8 cellular contexts compared by ENCODE assay signal in genomic region chr19:53103141-53103902, GRCh38. TPM values are rescaled to one million over a fixed set of nuclear protein-coding genes. Genes with fewer than 3 reads are reported as not detected.
DNase-seq lines count a peak whose midpoint lies in the region; ATAC-seq and TF ChIP-seq lines count a peak whose summit lies in the region.

Gene ZNF160 (minus strand): TSS chr19:53103422. CDS start chr19:53086276, 17,146 bp downstream.

- peaks cover 24% of the 10 kb centered on the region for H3K4me1 Mint-ChIP-seq in activated T-cell treated with anti-CD3 and anti-CD28 coated beads, Interleukin-2, amount 50 U/mL, for 72 hours (ENCODE audit: low read depth)

- peaks cover 11% of the 10 kb centered on the region for H3K4me1 ChIP-seq in Panc1 (ENCODE audit: control insufficient read depth, insufficient read depth, low read length)
- peaks cover 24 to 39% (median 32%) of the 10 kb centered on the region in 4 donors for H3K4me1 ChIP-seq in esophagus muscularis mucosa
- peaks cover 7 to 18% of the 10 kb centered on the region in 2 donors for H3K4me1 ChIP-seq in muscle layer of duodenum (ENCODE audit: control insufficient read depth in 1 of 2, insufficient read depth in 2 of 2, low read length in 2 of 2)

- H3K36me3 ChIP-seq in Panc1 (ENCODE audit: control insufficient read depth, insufficient read depth, low read length) (no peaks in the 10 kb centered on the region), esophagus muscularis mucosa (peaks cover 8 to 19% (median 10%) of the 10 kb centered on the region in 4 donors), muscle layer of duodenum (ENCODE audit: control insufficient read depth in 1 of 2, insufficient read depth in 2 of 2, low read length in 2 of 2) (peaks cover 0 to 6% of the 10 kb centered on the region in 2 donors)

- H3K4me3 Mint-ChIP-seq in activated T-cell treated with anti-CD3 and anti-CD28 coated beads, Interleukin-2, amount 50 U/mL, for 72 hours, result peak within 1 kb of the TSS; percentile 85 to 92

- BruUV-seq in Panc1 (replicated peaks; lab: Mats Ljungman, UMichigan), result no TSS peak

- no peak for TF ChIP-seq EP300 in esophagus muscularis mucosa (IDR thresholded peaks at IDR 0.05)

- peaks cover 21 to 28% of the 10 kb centered on the region in 2 donors for H3K36me3 Mint-ChIP-seq in activated T-cell treated with anti-CD3 and anti-CD28 coated beads, Interleukin-2, amount 50 U/mL, for 72 hours (ENCODE audit: insufficient read depth in 2 of 2)

- peak; percentile 56 for TF ChIP-seq POLR2A in esophagus muscularis mucosa (IDR thresholded peaks at IDR 0.05; ENCODE audit: low read depth)

- POLR2A ChIA-PET in Panc1 (lab: Charles Lee), result no interaction called here

- H3K4me3 ChIP-seq in Panc1 (ENCODE audit: low read depth in 2 of 2, low read length in 2 of 2) (peak within 1 kb of the TSS; percentile 89 to 97), esophagus muscularis mucosa (peak within 1 kb of the TSS; percentile 91 to 93 (median 91)), muscle layer of duodenum (ENCODE audit: low read depth in 1 of 2, low read length in 2 of 2) (peak within 1 kb of the TSS; percentile 88 to 91)

- H3K27ac ChIP-seq in Panc1 (ENCODE audit: low read length), result peak within 1 kb of the TSS; percentile 93
- peak within 1 kb of the TSS; percentile 91 to 97 (median 94) for H3K27ac ChIP-seq in esophagus muscularis mucosa (replicated peaks in 1 of 4)
- H3K27ac ChIP-seq in muscle layer of duodenum (ENCODE audit: low read length), result peak within 1 kb of the TSS; percentile 82

- H3K9me3 Mint-ChIP-seq in activated T-cell treated with anti-CD3 and anti-CD28 coated beads, Interleukin-2, amount 50 U/mL, for 72 hours, result peaks cover 0 to 5% of the 10 kb centered on the region in 2 donors

- peak; percentile 94 for ATAC-seq in GM21619 (IDR thresholded peaks at IDR 0.05; ENCODE audit: unreplicated experiment)
- ATAC-seq in Panc1, result peak; percentile 98
- ATAC-seq in activated T-cell treated with anti-CD3 and anti-CD28 coated beads, Interleukin-2, amount 50 U/mL, for 72 hours (replicated peaks in 1 of 2), result peak; percentile 97

- DNase-seq in DMS153 treated with DMSO at 0.1 percent for 48 hours (lab: John Stamatoyannopoulos, UW; ENCODE audit: unreplicated experiment) (peak; percentile 85), KBM-7 (peak; percentile 96), Panc1 (ENCODE audit: low read depth, low spot score) (peak; percentile 90), esophagus muscularis mucosa (ENCODE audit: extremely low spot score) (peak; percentile 99)
- peak; percentile 99 to 100 for DNase-seq in activated T-cell treated with anti-CD3 and anti-CD28 coated beads, Interleukin-2, amount 50 U/mL, for 72 hours
- peak; percentile 97 to 99 for DNase-seq in stimulated activated CD8-positive, alpha-beta memory T cell treated with anti-CD3 and anti-CD28 coated beads, Interleukin-7, amount 100 ng/mL, for 4 hours (ENCODE audit: low read depth in 2 of 2)

- H3K27me3 Mint-ChIP-seq in activated T-cell treated with anti-CD3 and anti-CD28 coated beads, Interleukin-2, amount 50 U/mL, for 72 hours (ENCODE audit: low read depth), result no peaks in the 10 kb centered on the region

- H3K27me3 ChIP-seq in Panc1 (ENCODE audit: control insufficient read depth, insufficient read depth, low read length) (no peaks in the 10 kb centered on the region), esophagus muscularis mucosa (no peaks in the 10 kb centered on the region), muscle layer of duodenum (ENCODE audit: low read depth, low read length) (no peaks in the 10 kb centered on the region)

- in situ Hi-C loops in KBM-7 (cut with MboI; ENCODE audit: low pct_unique_long_range_greater_than_20kb, low sequenced_read_pairs) (no loop called here), Panc1 (cut with HindIII; ENCODE audit: low pct_unique_long_range_greater_than_20kb, low sequenced_read_pairs) (no loop called here)

- peak within 1 kb of the TSS; percentile 78 for H3K27ac Mint-ChIP-seq in activated T-cell treated with anti-CD3 and anti-CD28 coated beads, Interleukin-2, amount 50 U/mL, for 72 hours

- TF ChIP-seq CTCF in Panc1 (IDR thresholded peaks at IDR 0.05), result no peak
- no peak for TF ChIP-seq CTCF in esophagus muscularis mucosa (IDR thresholded peaks at IDR 0.05)

- H3K9me3 ChIP-seq in Panc1 (ENCODE audit: control insufficient read depth, insufficient read depth, low read depth, low read length) (no peaks in the 10 kb centered on the region), esophagus muscularis mucosa (no peaks in the 10 kb centered on the region), muscle layer of duodenum (ENCODE audit: control insufficient read depth in 1 of 2, low read length in 2 of 2) (no peaks in the 10 kb centered on the region)

- CTCF ChIA-PET in Panc1 (lab: Charles Lee), result no interaction called here

- 2% methylated on average over 55 of the region's 60 CpGs for WGBS in esophagus muscularis mucosa

- intact Hi-C loops in Panc1 (cut with micrococcal nuclease; ENCODE audit: unreplicated experiment), result no loop called here
- intact Hi-C loops in esophagus muscularis mucosa (cut with DNase I), result loop anchor here (5.0 kb wide), 1 partner anchor 89 kb away; the partner anchor contains the start of gene ZNF665

RNA-seq across cellular contexts. Expression of gene ZNF160, which starts in this region (rescaled TPM):
- total RNA-seq in Panc1 (2021; ENCODE audit: unreplicated experiment) (29.1 TPM), esophagus muscularis mucosa (10 to 100 TPM; 25.3 to 40.3 (median 27.1) TPM)
- 16.4 TPM for polyA plus RNA-seq in Panc1 (2012; ENCODE audit: insufficient read length)
- 10 to 100 TPM; 25.2 to 30.4 TPM for total RNA-seq in activated T-cell treated with anti-CD3 and anti-CD28 coated beads, Interleukin-2, amount 50 U/mL, for 72 hours

Comparison
In these comparisons a context has a peak if more than half of its experiments do, and no peak if none do; other contexts are left out.
1. Peak in every context shown above with its lines: DNase-seq, ATAC-seq, H3K4me3 ChIP-seq and H3K27ac ChIP-seq.